ENCODE assay signal across 8 cellular contexts in genomic region chr5:151298063-151298462, GRCh38. TPM values are rescaled to one million over a fixed set of nuclear protein-coding genes. Genes with fewer than 3 reads are reported as not detected.
A peak's percentile ranks its signal among the peaks of the same experiment; 100 is the strongest.
DNase-seq lines count a peak whose midpoint lies in the region; ATAC-seq and TF ChIP-seq lines count a peak whose summit lies in the region.

No MANE protein-coding gene starts in this region.

- no peak overlapping the region for H3K4me2 ChIP-seq in osteoblast (ENCODE audit: insufficient read depth, low read length)

- peak; percentile 52 to 80 for ATAC-seq in activated T-cell treated with anti-CD3 and anti-CD28 coated beads, Interleukin-2, amount 50 U/mL, for 72 hours (replicated peaks in 1 of 2)
- no peak for ATAC-seq in HG03432 (IDR thresholded peaks at IDR 0.05; ENCODE audit: unreplicated experiment)
- ATAC-seq in HG03045 (IDR thresholded peaks at IDR 0.05; ENCODE audit: unreplicated experiment) = no peak

- no peaks in the 10 kb centered on the region for H3K4me1 ChIP-seq in osteoblast (ENCODE audit: insufficient read depth, low read length)

- no peak overlapping the region for H3K27ac ChIP-seq in osteoblast (ENCODE audit: low read depth, low read length)

- no peaks in the 10 kb centered on the region for H3K79me2 ChIP-seq in osteoblast (ENCODE audit: insufficient read depth, low read length)

- no peaks in the 10 kb centered on the region for H3K36me3 Mint-ChIP-seq in activated T-cell treated with anti-CD3 and anti-CD28 coated beads, Interleukin-2, amount 50 U/mL, for 72 hours (ENCODE audit: insufficient read depth in 2 of 2)
- H3K36me3 Mint-ChIP-seq in activated T-cell treated with anti-CD3 and anti-CD28 coated beads, Interleukin-2, amount 50 U/mL, for 24 hours (ENCODE audit: low read depth) = no peaks in the 10 kb centered on the region

- H3K9me3 ChIP-seq in osteoblast (ENCODE audit: low read depth, low read length) = no peaks in the 10 kb centered on the region

- peaks cover 15% of the 10 kb centered on the region for H3K4me1 Mint-ChIP-seq in activated T-cell treated with anti-CD3 and anti-CD28 coated beads, Interleukin-2, amount 50 U/mL, for 72 hours (ENCODE audit: low read depth)
- no peaks in the 10 kb centered on the region for H3K4me1 Mint-ChIP-seq in activated T-cell treated with anti-CD3 and anti-CD28 coated beads, Interleukin-2, amount 50 U/mL, for 24 hours (ENCODE audit: low read depth)

- H3K4me3 Mint-ChIP-seq in activated T-cell treated with anti-CD3 and anti-CD28 coated beads, Interleukin-2, amount 50 U/mL, for 72 hours = no peak overlapping the region
- H3K4me3 Mint-ChIP-seq in activated T-cell treated with anti-CD3 and anti-CD28 coated beads, Interleukin-2, amount 50 U/mL, for 24 hours = no peak overlapping the region

- peaks cover 44% of the 10 kb centered on the region for H3K27me3 Mint-ChIP-seq in activated T-cell treated with anti-CD3 and anti-CD28 coated beads, Interleukin-2, amount 50 U/mL, for 72 hours (ENCODE audit: low read depth)
- peaks cover 27% of the 10 kb centered on the region for H3K27me3 Mint-ChIP-seq in activated T-cell treated with anti-CD3 and anti-CD28 coated beads, Interleukin-2, amount 50 U/mL, for 24 hours

- TF ChIP-seq POLR2A in NB4 (IDR thresholded peaks at IDR 0.05; ENCODE audit: extremely low read depth, insufficient read length) = no peak

- intact Hi-C loops in posterior cingulate gyrus (cut with DNase I) = no loop called here

- peak in 1 of 2 donors; percentile 23 for DNase-seq in activated T-cell treated with anti-CD3 and anti-CD28 coated beads, Interleukin-2, amount 50 U/mL, for 72 hours
- no peak for DNase-seq in activated T-cell treated with anti-CD3 and anti-CD28 coated beads, Interleukin-2, amount 50 U/mL, for 24 hours
- peak; percentile 54 for DNase-seq in NB4 (ENCODE audit: low read depth)
- DNase-seq in choroid plexus epithelial cell (ENCODE audit: low read depth) = peak; percentile 78
- peak; percentile 89 for DNase-seq in osteoblast (ENCODE audit: insufficient read length, low spot score, missing footprints)
- no peak for DNase-seq in posterior cingulate gyrus

- H3K27ac Mint-ChIP-seq in activated T-cell treated with anti-CD3 and anti-CD28 coated beads, Interleukin-2, amount 50 U/mL, for 72 hours = no peak overlapping the region
- H3K27ac Mint-ChIP-seq in activated T-cell treated with anti-CD3 and anti-CD28 coated beads, Interleukin-2, amount 50 U/mL, for 24 hours = no peak overlapping the region

- no peaks in the 10 kb centered on the region for H3K36me3 ChIP-seq in osteoblast (ENCODE audit: insufficient read depth, low read length)

- no peaks in the 10 kb centered on the region for H3K27me3 ChIP-seq in osteoblast (ENCODE audit: insufficient read depth, low read length)

- H2AFZ ChIP-seq in osteoblast (ENCODE audit: low read length) = no peak overlapping the region

- H3K9me3 Mint-ChIP-seq in activated T-cell treated with anti-CD3 and anti-CD28 coated beads, Interleukin-2, amount 50 U/mL, for 72 hours = no peaks in the 10 kb centered on the region
- no peaks in the 10 kb centered on the region for H3K9me3 Mint-ChIP-seq in activated T-cell treated with anti-CD3 and anti-CD28 coated beads, Interleukin-2, amount 50 U/mL, for 24 hours

- no peak overlapping the region for H3K4me3 ChIP-seq in NB4 (ENCODE audit: low read depth, low read length)
- no peak overlapping the region for H3K4me3 ChIP-seq in choroid plexus epithelial cell (ENCODE audit: low read depth, low read length)
- no peak overlapping the region for H3K4me3 ChIP-seq in osteoblast (ENCODE audit: insufficient read depth, low read length)

- TF ChIP-seq CTCF in NB4 (IDR thresholded peaks at IDR 0.05; ENCODE audit: low read depth, low read length) (peak; percentile 24), choroid plexus epithelial cell (conservative IDR thresholded peaks at IDR 0.05; ENCODE audit: low read depth, low read length) (peak; percentile 71), osteoblast (IDR thresholded peaks at IDR 0.05; ENCODE audit: extremely low read depth, low read depth, low read length) (peak; percentile 20)

- no peaks in the 10 kb centered on the region for H4K20me1 ChIP-seq in osteoblast (ENCODE audit: insufficient read depth, low read length)

RNA-seq across cellular contexts. Expression of gene SLC36A3, which starts 5.5 kb away (rescaled TPM):
- under 1 TPM in 1 of 2 donors, not detected in 1; 0.10 TPM for total RNA-seq in activated T-cell treated with anti-CD3 and anti-CD28 coated beads, Interleukin-2, amount 50 U/mL, for 72 hours
- total RNA-seq in osteoblast = not detected in 2 replicates

RNA-seq across cellular contexts. Expression of gene GM2A, which starts 45.1 kb away (rescaled TPM):
- 10 to 100 TPM; 19.4 to 28.2 TPM for total RNA-seq in activated T-cell treated with anti-CD3 and anti-CD28 coated beads, Interleukin-2, amount 50 U/mL, for 72 hours
- 35.5 and 42.1 TPM in 2 replicates for total RNA-seq in osteoblast

RNA-seq across cellular contexts. Expression of gene SLC36A2, which starts 49.3 kb away (rescaled TPM):
- not detected for total RNA-seq in activated T-cell treated with anti-CD3 and anti-CD28 coated beads, Interleukin-2, amount 50 U/mL, for 72 hours
- not detected in 2 replicates for total RNA-seq in osteoblast

Comparison
In these comparisons a context has a peak if more than half of its experiments do, and no peak if none do; other contexts are left out.
1. ATAC-seq: peak in activated T-cell treated with anti-CD3 and anti-CD28 coated beads, Interleukin-2, amount 50 U/mL, for 72 hours (2 of 2); none in HG03432 (single experiment) and HG03045 (single experiment).
2. DNase-seq: peak in NB4 (single experiment), choroid plexus epithelial cell (single experiment) and osteoblast (single experiment); none in activated T-cell treated with anti-CD3 and anti-CD28 coated beads, Interleukin-2, amount 50 U/mL, for 24 hours (single experiment) and posterior cingulate gyrus (0 of 10).
3. CTCF ChIP-seq: peak in every context shown above with its lines; median percentile 71 in choroid plexus epithelial cell; 24 in NB4; 20 in osteoblast.